ENCODE assay signal across 10 cellular contexts in genomic region chr5:151257731-151258715, GRCh38. TPM values are rescaled to one million over a fixed set of nuclear protein-coding genes. Genes with fewer than 3 reads are reported as not detected.
DNase-seq lines count a peak whose midpoint lies in the region; TF ChIP-seq lines count a peak whose summit lies in the region.
"Had no signal": no experiment of that assay in that cellular context is flagged by ENCODE, and none has a peak within 500 bp of the region (broad histone marks: within the 10 kb centered on the region; RNA-seq: fewer than 3 reads in every experiment).

No MANE protein-coding gene starts in this region.

- peak overlapping the region; percentile 97 for H3K4me3 ChIP-seq in OCI-LY7 (ENCODE audit: low read depth, low read length, poor library complexity, severe bottlenecking)

- H3K4me1 ChIP-seq in H9 (ENCODE audit: insufficient read depth, low read length) (peaks cover 3% of the 10 kb centered on the region; the same call in 1 of the 2 replicates), OCI-LY7 (ENCODE audit: insufficient read depth, low read length, poor library complexity, severe bottlenecking) (peaks cover 46% of the 10 kb centered on the region)

- H3K9ac ChIP-seq in H9 (ENCODE audit: extremely low read depth, insufficient read length, low read length): no peak overlapping the region

- H2BK15ac ChIP-seq in H9 (ENCODE audit: low read depth, low read length): no peak overlapping the region

- H3K79me2 ChIP-seq in H9 (ENCODE audit: insufficient read depth, low read length): no peaks in the 10 kb centered on the region; the same call in 1 of the 2 replicates
- H3K79me2 ChIP-seq in OCI-LY7 (ENCODE audit: insufficient read depth, low read depth, low read length): peaks cover 87% of the 10 kb centered on the region

- no peak overlapping the region for H4K8ac ChIP-seq in H9 (replicated peaks; ENCODE audit: insufficient read length, low read depth, low read length)

- H3K36me3 Mint-ChIP-seq in H9 (ENCODE audit: insufficient read depth in 1 of 3, low read depth in 3 of 3): no peaks in the 10 kb centered on the region; a peak in 2 of 7 replicates

- H3K14ac ChIP-seq in H9 (ENCODE audit: insufficient read depth, low read length): no peak overlapping the region

- intact Hi-C loops in OCI-LY7 (cut with micrococcal nuclease; ENCODE audit: unreplicated experiment): loop anchor here (2.0 to 10.0 kb wide), 3 partner anchors 59 to 773 kb away; no protein-coding TSS in a partner anchor

- H3K27ac ChIP-seq in H9 (ENCODE audit: insufficient read length, low read depth, low read length): no peak overlapping the region
- peak overlapping the region; percentile 88 for H3K27ac ChIP-seq in OCI-LY7 (ENCODE audit: low read depth, low read length, poor library complexity, severe bottlenecking)

- no CpG with 5 or more reads among the region's 12 CpGs for WGBS in H9 (ENCODE audit: extremely low coverage, insufficient read length, low lambda C conversion rate)

- H2BK120ac ChIP-seq in H9 (ENCODE audit: low read depth, low read length, poor library complexity, severe bottlenecking): no peak overlapping the region

- H4K20me1 ChIP-seq in H9 (ENCODE audit: control insufficient read depth, insufficient read depth, insufficient read length) (no peaks in the 10 kb centered on the region), OCI-LY7 (ENCODE audit: insufficient read depth, low read length) (peaks cover 9% of the 10 kb centered on the region; the same call in 1 of the 2 replicates)

- no peak overlapping the region for H2BK20ac ChIP-seq in H9 (ENCODE audit: low read depth, low read length, poor library complexity, severe bottlenecking)

- H2BK5ac ChIP-seq in H9 (ENCODE audit: insufficient read length, low read length): no peak overlapping the region

- no peak overlapping the region for H3K4me2 ChIP-seq in H9 (ENCODE audit: insufficient read depth, insufficient read length, low read length)
- H3K4me2 ChIP-seq in OCI-LY7 (ENCODE audit: low read length): peak overlapping the region; percentile 99

- BruUV-seq in OCI-LY7 (replicated peaks; lab: Mats Ljungman, UMichigan): no TSS peak

- H3K27me3 Mint-ChIP-seq in H9 (ENCODE audit: low read depth): no peaks in the 10 kb centered on the region

- no peaks in the 10 kb centered on the region for H3K9me2 ChIP-seq in OCI-LY7 (ENCODE audit: insufficient read depth, low read length)

- H2AFZ ChIP-seq in H9 (ENCODE audit: low read length): no peak overlapping the region
- no peak overlapping the region for H2AFZ ChIP-seq in OCI-LY7 (ENCODE audit: low read length)

- H3K79me1 ChIP-seq in H9 (ENCODE audit: insufficient read depth, low read depth, low read length, poor library complexity, severe bottlenecking): no peaks in the 10 kb centered on the region

- H3K23ac ChIP-seq in H9 (ENCODE audit: insufficient read length, low read depth, low read length): no peak overlapping the region

- no peak overlapping the region for H3K4ac ChIP-seq in H9 (ENCODE audit: low read depth, low read length)

- peaks cover 20 to 27% of the 10 kb centered on the region in 2 experiments for H3K4me1 Mint-ChIP-seq in H9

- no peak overlapping the region for H2BK12ac ChIP-seq in H9 (ENCODE audit: insufficient read length, low read depth, low read length)

- no peak overlapping the region for H3K56ac ChIP-seq in H9 (ENCODE audit: insufficient read length, low read depth, low read length)

- peak overlapping the region; percentile 14 to 40 (median 31); a peak in 6 of 7 replicates for H3K27ac Mint-ChIP-seq in H9

- POLR2A ChIA-PET in OCI-LY7 (lab: Charles Lee): interaction anchor here (0.6 to 2.3 kb wide), 15 partner anchors 10 to 992 kb away, joined by 3 to 8 read pairs (median 4); partner anchors contain the start of gene CCDC69

- no peaks in the 10 kb centered on the region for H3K9me3 Mint-ChIP-seq in H9

- H3T11ph ChIP-seq in H9 (ENCODE audit: low read length): no peak overlapping the region

- in situ Hi-C loops in GM13977 (cut with MboI; ENCODE audit: low pct_unique_long_range_greater_than_20kb, low sequenced_read_pairs, unreplicated experiment): no loop called here

- H3K18ac ChIP-seq in H9 (ENCODE audit: insufficient read length, low read depth, low read length): no peak overlapping the region

- H3K23me2 ChIP-seq in H9 (ENCODE audit: insufficient read length, low read depth, low read length, poor library complexity, severe bottlenecking): peaks cover 8% of the 10 kb centered on the region

- TF ChIP-seq CTCF in GM13977 (IDR thresholded peaks at IDR 0.05; ENCODE audit: extremely low read depth, insufficient read depth, missing control alignments): no peak
- TF ChIP-seq CTCF in H9 (conservative IDR thresholded peaks at IDR 0.05): no peak
- TF ChIP-seq CTCF in OCI-LY7 (conservative IDR thresholded peaks at IDR 0.05; ENCODE audit: low read length): no peak

- no peak overlapping the region for H4K91ac ChIP-seq in H9 (ENCODE audit: insufficient read length, low read depth, low read length)

- no peak overlapping the region for H3K4me3 Mint-ChIP-seq in H9

- H3K27me3 ChIP-seq in H9 (ENCODE audit: insufficient read depth, low read length): no peaks in the 10 kb centered on the region

- DNase-seq in GM13977 (ENCODE audit: low spot score) (peak; percentile 40), H9 (no peak), OCI-LY7 (ENCODE audit: low spot score) (peak; percentile 88), medulla oblongata (ENCODE audit: extremely low spot score) (peak; percentile 56), kidney glomerular epithelial cell (lab: John Stamatoyannopoulos, UW) (no peak), activated gamma-delta T cell (lab: John Stamatoyannopoulos, UW) (no peak), NCI-H2171 (lab: John Stamatoyannopoulos, UW) (no peak), T-helper 9 cell (no peak)

- no peak overlapping the region for H4K5ac ChIP-seq in H9 (ENCODE audit: insufficient read length, low read depth, low read length)

- H3K36me3 ChIP-seq in OCI-LY7 (ENCODE audit: insufficient read depth, low read length): peaks cover 62% of the 10 kb centered on the region

- CTCF ChIA-PET in OCI-LY7 (lab: Charles Lee; ENCODE audit: unreplicated experiment): interaction anchor here (0.6 to 1.8 kb wide), 6 partner anchors 36 to 142 kb away, joined by 3 to 6 read pairs (median 4); no protein-coding TSS in a partner anchor

- H3K9me3 ChIP-seq in H9 (ENCODE audit: control insufficient read depth, low read depth, low read length) (no peaks in the 10 kb centered on the region), OCI-LY7 (ENCODE audit: low read length) (no peaks in the 10 kb centered on the region)

- no peak overlapping the region for H2AK5ac ChIP-seq in H9 (ENCODE audit: insufficient read length, low read length)

RNA-seq across cellular contexts. Expression of gene GM2A, which starts 5.0 kb away (rescaled TPM):
- 25.9 and 27.8 TPM in 2 replicates for total RNA-seq in H9 (2021)
- total RNA-seq in OCI-LY7 (2014; rRNA removed; shearing (Covaris generic)): 52.4 and 60.2 TPM in 2 replicates
- total RNA-seq in OCI-LY7 (2022): 52.9 and 64.5 TPM in 2 replicates

RNA-seq across cellular contexts. Expression of gene CCDC69, which starts 34.1 kb away (rescaled TPM):
- total RNA-seq in H9 (2021) (5.3 and 6.0 TPM in 2 replicates), OCI-LY7 (2022) (118 and 119 TPM in 2 replicates)
- total RNA-seq in OCI-LY7 (2014; rRNA removed; shearing (Covaris generic)): 111 and 123 TPM in 2 replicates

RNA-seq across cellular contexts. Expression of gene SLC36A3, which starts 45.5 kb away (rescaled TPM):
- total RNA-seq in H9 (2021) (not detected in 2 replicates), OCI-LY7 (2022) (not detected in 2 replicates)
- not detected in 2 replicates for total RNA-seq in OCI-LY7 (2014; rRNA removed; shearing (Covaris generic))
- total RNA-seq: H1, kidney epithelial cell had no signal

Comparison
In these comparisons a context has a peak if more than half of its experiments do, and no peak if none do; other contexts are left out.
1. DNase-seq: peak in GM13977 (single experiment), OCI-LY7 (single experiment) and medulla oblongata (single experiment); none in H9 (single experiment), kidney glomerular epithelial cell (single experiment), activated gamma-delta T cell (single experiment), NCI-H2171 (single experiment) and T-helper 9 cell (single experiment).
2. RNA of gene CCDC69, which starts 34.1 kb away (total RNA-seq): 111 to 123 TPM in OCI-LY7; 5.3 to 6.0 TPM in H9; every median in the first group is over 10 times any median in the second.